ENCODE assay signal across 2 cellular contexts in the genomic region with DNA sequence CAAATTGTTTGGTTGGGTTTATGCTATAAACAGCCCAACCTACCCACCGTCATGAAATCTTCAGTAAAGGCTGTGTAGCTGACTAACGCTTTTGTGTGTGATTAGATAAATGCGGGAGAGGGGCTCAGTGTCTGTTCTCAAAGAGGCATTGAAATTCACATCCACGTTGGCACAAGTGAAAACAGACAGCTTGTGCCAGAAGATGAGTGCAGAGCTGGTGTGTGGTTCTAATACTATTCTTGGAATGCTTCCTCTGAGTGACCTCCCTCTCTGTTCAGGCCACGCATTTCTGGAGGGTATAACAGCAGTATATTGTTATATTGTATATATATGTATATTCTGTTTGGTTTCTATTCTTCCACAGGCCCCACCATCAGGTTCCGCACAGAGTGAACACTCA.
TF ChIP-seq lines count a peak whose summit lies in the region.

No MANE protein-coding gene starts in this region.

TF ChIP-seq in SK-N-SH treated with all-trans-retinoic acid at 6 μM for 48 hours, 23 proteins besides CTCF, POLR2A, EP300 and RAD21 (continued from another document):
- TF ChIP-seq, protein P1, sequence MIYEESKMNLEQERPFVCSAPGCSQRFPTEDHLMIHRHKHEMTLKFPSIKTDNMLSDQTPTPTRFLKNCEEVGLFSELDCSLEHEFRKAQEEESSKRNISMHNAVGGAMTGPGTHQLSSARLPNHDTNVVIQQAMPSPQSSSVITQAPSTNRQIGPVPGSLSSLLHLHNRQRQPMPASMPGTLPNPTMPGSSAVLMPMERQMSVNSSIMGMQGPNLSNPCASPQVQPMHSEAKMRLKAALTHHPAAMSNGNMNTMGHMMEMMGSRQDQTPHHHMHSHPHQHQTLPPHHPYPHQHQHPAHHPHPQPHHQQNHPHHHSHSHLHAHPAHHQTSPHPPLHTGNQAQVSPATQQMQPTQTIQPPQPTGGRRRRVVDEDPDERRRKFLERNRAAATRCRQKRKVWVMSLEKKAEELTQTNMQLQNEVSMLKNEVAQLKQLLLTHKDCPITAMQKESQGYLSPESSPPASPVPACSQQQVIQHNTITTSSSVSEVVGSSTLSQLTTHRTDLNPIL (CRISPR knock-in tag; IDR thresholded peaks at IDR 0.05; ENCODE audit: low read depth), result no peak
- TF ChIP-seq, protein P2, sequence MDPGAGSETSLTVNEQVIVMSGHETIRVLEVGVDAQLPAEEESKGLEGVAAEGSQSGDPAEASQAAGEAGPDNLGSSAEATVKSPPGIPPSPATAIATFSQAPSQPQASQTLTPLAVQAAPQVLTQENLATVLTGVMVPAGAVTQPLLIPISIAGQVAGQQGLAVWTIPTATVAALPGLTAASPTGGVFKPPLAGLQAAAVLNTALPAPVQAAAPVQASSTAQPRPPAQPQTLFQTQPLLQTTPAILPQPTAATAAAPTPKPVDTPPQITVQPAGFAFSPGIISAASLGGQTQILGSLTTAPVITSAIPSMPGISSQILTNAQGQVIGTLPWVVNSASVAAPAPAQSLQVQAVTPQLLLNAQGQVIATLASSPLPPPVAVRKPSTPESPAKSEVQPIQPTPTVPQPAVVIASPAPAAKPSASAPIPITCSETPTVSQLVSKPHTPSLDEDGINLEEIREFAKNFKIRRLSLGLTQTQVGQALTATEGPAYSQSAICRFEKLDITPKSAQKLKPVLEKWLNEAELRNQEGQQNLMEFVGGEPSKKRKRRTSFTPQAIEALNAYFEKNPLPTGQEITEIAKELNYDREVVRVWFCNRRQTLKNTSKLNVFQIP (CRISPR knock-in tag; IDR thresholded peaks at IDR 0.05; ENCODE audit: borderline replicate concordance, low read depth), result no peak
- no peak for TF ChIP-seq RARB (CRISPR knock-in tag; IDR thresholded peaks at IDR 0.05)
- TF ChIP-seq ZNF8 (CRISPR knock-in tag; IDR thresholded peaks at IDR 0.05), result no peak
- no peak for TF ChIP-seq BACH2 (CRISPR knock-in tag; IDR thresholded peaks at IDR 0.05; ENCODE audit: borderline replicate concordance)
- TF ChIP-seq, protein P3, sequence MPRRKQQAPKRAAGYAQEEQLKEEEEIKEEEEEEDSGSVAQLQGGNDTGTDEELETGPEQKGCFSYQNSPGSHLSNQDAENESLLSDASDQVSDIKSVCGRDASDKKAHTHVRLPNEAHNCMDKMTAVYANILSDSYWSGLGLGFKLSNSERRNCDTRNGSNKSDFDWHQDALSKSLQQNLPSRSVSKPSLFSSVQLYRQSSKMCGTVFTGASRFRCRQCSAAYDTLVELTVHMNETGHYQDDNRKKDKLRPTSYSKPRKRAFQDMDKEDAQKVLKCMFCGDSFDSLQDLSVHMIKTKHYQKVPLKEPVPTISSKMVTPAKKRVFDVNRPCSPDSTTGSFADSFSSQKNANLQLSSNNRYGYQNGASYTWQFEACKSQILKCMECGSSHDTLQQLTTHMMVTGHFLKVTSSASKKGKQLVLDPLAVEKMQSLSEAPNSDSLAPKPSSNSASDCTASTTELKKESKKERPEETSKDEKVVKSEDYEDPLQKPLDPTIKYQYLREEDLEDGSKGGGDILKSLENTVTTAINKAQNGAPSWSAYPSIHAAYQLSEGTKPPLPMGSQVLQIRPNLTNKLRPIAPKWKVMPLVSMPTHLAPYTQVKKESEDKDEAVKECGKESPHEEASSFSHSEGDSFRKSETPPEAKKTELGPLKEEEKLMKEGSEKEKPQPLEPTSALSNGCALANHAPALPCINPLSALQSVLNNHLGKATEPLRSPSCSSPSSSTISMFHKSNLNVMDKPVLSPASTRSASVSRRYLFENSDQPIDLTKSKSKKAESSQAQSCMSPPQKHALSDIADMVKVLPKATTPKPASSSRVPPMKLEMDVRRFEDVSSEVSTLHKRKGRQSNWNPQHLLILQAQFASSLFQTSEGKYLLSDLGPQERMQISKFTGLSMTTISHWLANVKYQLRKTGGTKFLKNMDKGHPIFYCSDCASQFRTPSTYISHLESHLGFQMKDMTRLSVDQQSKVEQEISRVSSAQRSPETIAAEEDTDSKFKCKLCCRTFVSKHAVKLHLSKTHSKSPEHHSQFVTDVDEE (CRISPR knock-in tag; IDR thresholded peaks at IDR 0.05), result no peak
- TF ChIP-seq PPARA (CRISPR knock-in tag; IDR thresholded peaks at IDR 0.05; ENCODE audit: borderline replicate concordance), result no peak
- no peak for TF ChIP-seq ZC3H10 (CRISPR knock-in tag; IDR thresholded peaks at IDR 0.05)
- TF ChIP-seq GLIS3 (CRISPR knock-in tag; IDR thresholded peaks at IDR 0.05), result no peak
- TF ChIP-seq OSR1 (CRISPR knock-in tag; IDR thresholded peaks at IDR 0.05), result no peak
- TF ChIP-seq, protein P4, sequence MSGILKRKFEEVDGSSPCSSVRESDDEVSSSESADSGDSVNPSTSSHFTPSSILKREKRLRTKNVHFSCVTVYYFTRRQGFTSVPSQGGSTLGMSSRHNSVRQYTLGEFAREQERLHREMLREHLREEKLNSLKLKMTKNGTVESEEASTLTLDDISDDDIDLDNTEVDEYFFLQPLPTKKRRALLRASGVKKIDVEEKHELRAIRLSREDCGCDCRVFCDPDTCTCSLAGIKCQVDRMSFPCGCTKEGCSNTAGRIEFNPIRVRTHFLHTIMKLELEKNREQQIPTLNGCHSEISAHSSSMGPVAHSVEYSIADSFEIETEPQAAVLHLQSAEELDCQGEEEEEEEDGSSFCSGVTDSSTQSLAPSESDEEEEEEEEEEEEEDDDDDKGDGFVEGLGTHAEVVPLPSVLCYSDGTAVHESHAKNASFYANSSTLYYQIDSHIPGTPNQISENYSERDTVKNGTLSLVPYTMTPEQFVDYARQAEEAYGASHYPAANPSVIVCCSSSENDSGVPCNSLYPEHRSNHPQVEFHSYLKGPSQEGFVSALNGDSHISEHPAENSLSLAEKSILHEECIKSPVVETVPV (CRISPR knock-in tag; IDR thresholded peaks at IDR 0.05), result no peak

TF ChIP-seq in SK-N-SH, 30 proteins besides CTCF, POLR2A, EP300 and RAD21 (continued from another document):
- no peak for TF ChIP-seq MEF2A (IDR thresholded peaks at IDR 0.05; ENCODE audit: borderline replicate concordance, low read depth)
- TF ChIP-seq RXRA (IDR thresholded peaks at IDR 0.05; ENCODE audit: borderline replicate concordance, low read depth), result no peak
- TF ChIP-seq MXI1 (IDR thresholded peaks at IDR 0.05; ENCODE audit: low read depth, low read length), result no peak
- TF ChIP-seq YY1 (IDR thresholded peaks at IDR 0.05; ENCODE audit: low read depth), result no peak
- TF ChIP-seq GABPA (IDR thresholded peaks at IDR 0.05; ENCODE audit: low read depth), result no peak
- TF ChIP-seq, protein P5, sequence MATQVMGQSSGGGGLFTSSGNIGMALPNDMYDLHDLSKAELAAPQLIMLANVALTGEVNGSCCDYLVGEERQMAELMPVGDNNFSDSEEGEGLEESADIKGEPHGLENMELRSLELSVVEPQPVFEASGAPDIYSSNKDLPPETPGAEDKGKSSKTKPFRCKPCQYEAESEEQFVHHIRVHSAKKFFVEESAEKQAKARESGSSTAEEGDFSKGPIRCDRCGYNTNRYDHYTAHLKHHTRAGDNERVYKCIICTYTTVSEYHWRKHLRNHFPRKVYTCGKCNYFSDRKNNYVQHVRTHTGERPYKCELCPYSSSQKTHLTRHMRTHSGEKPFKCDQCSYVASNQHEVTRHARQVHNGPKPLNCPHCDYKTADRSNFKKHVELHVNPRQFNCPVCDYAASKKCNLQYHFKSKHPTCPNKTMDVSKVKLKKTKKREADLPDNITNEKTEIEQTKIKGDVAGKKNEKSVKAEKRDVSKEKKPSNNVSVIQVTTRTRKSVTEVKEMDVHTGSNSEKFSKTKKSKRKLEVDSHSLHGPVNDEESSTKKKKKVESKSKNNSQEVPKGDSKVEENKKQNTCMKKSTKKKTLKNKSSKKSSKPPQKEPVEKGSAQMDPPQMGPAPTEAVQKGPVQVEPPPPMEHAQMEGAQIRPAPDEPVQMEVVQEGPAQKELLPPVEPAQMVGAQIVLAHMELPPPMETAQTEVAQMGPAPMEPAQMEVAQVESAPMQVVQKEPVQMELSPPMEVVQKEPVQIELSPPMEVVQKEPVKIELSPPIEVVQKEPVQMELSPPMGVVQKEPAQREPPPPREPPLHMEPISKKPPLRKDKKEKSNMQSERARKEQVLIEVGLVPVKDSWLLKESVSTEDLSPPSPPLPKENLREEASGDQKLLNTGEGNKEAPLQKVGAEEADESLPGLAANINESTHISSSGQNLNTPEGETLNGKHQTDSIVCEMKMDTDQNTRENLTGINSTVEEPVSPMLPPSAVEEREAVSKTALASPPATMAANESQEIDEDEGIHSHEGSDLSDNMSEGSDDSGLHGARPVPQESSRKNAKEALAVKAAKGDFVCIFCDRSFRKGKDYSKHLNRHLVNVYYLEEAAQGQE (IDR thresholded peaks at IDR 0.05; ENCODE audit: low read depth, low read length), result no peak
- no peak for TF ChIP-seq FOXJ3 (CRISPR knock-in tag; IDR thresholded peaks at IDR 0.05)
- no peak for TF ChIP-seq GATA2 (CRISPR knock-in tag; IDR thresholded peaks at IDR 0.05)
TF ChIP-seq in SK-N-SH: peak in this region for 0.
